ENCODE assay signal across 8 cellular contexts in genomic region chr3:129119365-129120100, GRCh38. TPM values are rescaled to one million over a fixed set of nuclear protein-coding genes. Genes with fewer than 3 reads are reported as not detected.
DNase-seq lines count a peak whose midpoint lies in the region; ATAC-seq and TF ChIP-seq lines count a peak whose summit lies in the region.

No MANE protein-coding gene starts in this region.

- ATAC-seq in Right ventricle myocardium superior (ENCODE audit: poor library complexity) (no peak), GM21576 (IDR thresholded peaks at IDR 0.05; ENCODE audit: unreplicated experiment) (no peak), HG03196 (IDR thresholded peaks at IDR 0.05; ENCODE audit: unreplicated experiment) (no peak)
- no peak for ATAC-seq in activated naive CD8-positive, alpha-beta T cell treated with anti-CD3 and anti-CD28 coated beads, Interleukin-2, amount 10 ng/mL, durations not matched to agents 7 days and 5 days (ENCODE audit: low read depth)

- H3K27ac ChIP-seq in cardiac muscle cell (peak overlapping the region; percentile 32), temporal lobe (ENCODE audit: low read depth, low read length) (peak overlapping the region; percentile 41)

- H3K27me3 ChIP-seq in cardiac muscle cell = no peaks in the 10 kb centered on the region

- peaks cover 37% of the 10 kb centered on the region for H3K36me3 Mint-ChIP-seq in activated naive CD8-positive, alpha-beta T cell treated with anti-CD3 and anti-CD28 coated beads, Interleukin-2, amount 10 ng/mL, durations not matched to agents 7 days and 5 days

- H3K9me3 ChIP-seq in cardiac muscle cell (ENCODE audit: low read depth) = no peaks in the 10 kb centered on the region

- peak in 1 of 2 donors; percentile 7 for DNase-seq in cardiac muscle cell (ENCODE audit: low read depth in 1 of 2, low spot score in 1 of 2)
- DNase-seq in Right ventricle myocardium superior = no peak
- DNase-seq in activated naive CD8-positive, alpha-beta T cell treated with anti-CD3 and anti-CD28 coated beads, Interleukin-2, amount 10 ng/mL, durations not matched to agents 7 days and 5 days = peak; percentile 60
- DNase-seq in kidney tubule cell (ENCODE audit: low spot score) = peak; percentile 26
- DNase-seq in anterior cingulate cortex (lab: John Stamatoyannopoulos, UW) = no peak

- TF ChIP-seq CTCF in cardiac muscle cell (IDR thresholded peaks at IDR 0.05; ENCODE audit: low read depth, low read length) = no peak

- no peaks in the 10 kb centered on the region for H3K9me3 Mint-ChIP-seq in activated naive CD8-positive, alpha-beta T cell treated with anti-CD3 and anti-CD28 coated beads, Interleukin-2, amount 10 ng/mL, durations not matched to agents 7 days and 5 days

- intact Hi-C loops in Right ventricle myocardium superior (cut with DNase I) = no loop called here

- H3K36me3 ChIP-seq in cardiac muscle cell = no peaks in the 10 kb centered on the region

- peak overlapping the region; percentile 74 for H3K4me3 ChIP-seq in cardiac muscle cell

- peaks cover 46% of the 10 kb centered on the region for H3K4me1 Mint-ChIP-seq in activated naive CD8-positive, alpha-beta T cell treated with anti-CD3 and anti-CD28 coated beads, Interleukin-2, amount 10 ng/mL, durations not matched to agents 7 days and 5 days

- H3K4me1 ChIP-seq in cardiac muscle cell (ENCODE audit: low read depth) = peaks cover 23% of the 10 kb centered on the region

- POLR2A ChIA-PET in activated naive CD8-positive, alpha-beta T cell treated with anti-CD3 and anti-CD28 coated beads, Interleukin-2, amount 10 ng/mL, durations not matched to agents 7 days and 5 days (lab: Charles Lee) = interaction anchor here (0.8 to 5.7 kb wide), 25 partner anchors 10 to 321 kb away, joined by 3 to 112 read pairs (median 11); partner anchors contain the start of genes ACAD9, CFAP92, CNBP and COPG1

- H3K4me3 Mint-ChIP-seq in activated naive CD8-positive, alpha-beta T cell treated with anti-CD3 and anti-CD28 coated beads, Interleukin-2, amount 10 ng/mL, durations not matched to agents 7 days and 5 days = peak overlapping the region; percentile 93

- no peaks in the 10 kb centered on the region for H3K27me3 Mint-ChIP-seq in activated naive CD8-positive, alpha-beta T cell treated with anti-CD3 and anti-CD28 coated beads, Interleukin-2, amount 10 ng/mL, durations not matched to agents 7 days and 5 days

- H3K27ac Mint-ChIP-seq in activated naive CD8-positive, alpha-beta T cell treated with anti-CD3 and anti-CD28 coated beads, Interleukin-2, amount 10 ng/mL, durations not matched to agents 7 days and 5 days = peak overlapping the region; percentile 98

RNA-seq across cellular contexts. Expression of gene RAB43, which starts 2.1 kb away (rescaled TPM):
- total RNA-seq in cardiac muscle cell = 8.5 and 14.3 TPM in 2 replicates
- 11.1 and 11.4 TPM in 2 replicates for polyA plus RNA-seq in cardiac muscle cell
- total RNA-seq in Right ventricle myocardium superior = 5.1 TPM
- 10 to 100 TPM; 62.5 to 72.6 TPM for total RNA-seq in activated naive CD8-positive, alpha-beta T cell treated with anti-CD3 and anti-CD28 coated beads, Interleukin-2, amount 10 ng/mL, durations not matched to agents 7 days and 5 days
- 1.5 TPM for total RNA-seq in temporal lobe

RNA-seq across cellular contexts. Expression of gene ISY1, which starts 41.3 kb away (rescaled TPM):
- total RNA-seq in cardiac muscle cell = 17.5 and 20.1 TPM in 2 replicates
- 44.7 and 51.9 TPM in 2 replicates for polyA plus RNA-seq in cardiac muscle cell
- total RNA-seq in Right ventricle myocardium superior = 28.0 TPM
- total RNA-seq in activated naive CD8-positive, alpha-beta T cell treated with anti-CD3 and anti-CD28 coated beads, Interleukin-2, amount 10 ng/mL, durations not matched to agents 7 days and 5 days = 10 to 100 TPM; 52.1 to 59.0 TPM
- 8.1 TPM for total RNA-seq in temporal lobe

RNA-seq across cellular contexts. Expression of gene GP9, which starts 59.0 kb away (rescaled TPM):
- not detected in 2 replicates for total RNA-seq in cardiac muscle cell
- not detected in 2 replicates for polyA plus RNA-seq in cardiac muscle cell
- total RNA-seq in Right ventricle myocardium superior = not detected
- total RNA-seq in activated naive CD8-positive, alpha-beta T cell treated with anti-CD3 and anti-CD28 coated beads, Interleukin-2, amount 10 ng/mL, durations not matched to agents 7 days and 5 days = not detected
- total RNA-seq in temporal lobe = 0.25 TPM

Comparison
In these comparisons a context has a peak if more than half of its experiments do, and no peak if none do; other contexts are left out.
1. DNase-seq: peak in activated naive CD8-positive, alpha-beta T cell treated with anti-CD3 and anti-CD28 coated beads, Interleukin-2, amount 10 ng/mL, durations not matched to agents 7 days and 5 days (single experiment) and kidney tubule cell (single experiment); none in Right ventricle myocardium superior (single experiment) and anterior cingulate cortex (0 of 58).